In the genomic region with DNA sequence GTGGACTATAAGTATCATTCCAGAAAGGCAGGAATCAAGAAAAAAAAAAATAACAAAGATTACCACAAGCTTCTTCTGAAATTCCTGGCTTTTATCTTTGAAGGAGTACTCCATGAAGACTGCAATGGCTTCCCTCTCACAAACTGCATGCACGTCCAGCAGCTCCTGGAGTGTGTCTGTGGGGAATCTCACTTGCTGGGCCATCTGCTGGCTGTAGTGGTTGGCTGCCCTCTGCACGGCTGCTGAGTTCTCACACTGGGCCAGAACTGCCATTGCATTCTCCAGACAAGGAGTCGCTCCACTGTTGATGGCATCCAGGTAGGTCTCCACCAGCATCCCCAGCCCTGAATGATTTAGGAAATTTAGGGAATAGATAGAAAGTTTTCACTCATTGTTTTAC, we compare ENCODE assay signal across 1 cellular context.
TF ChIP-seq lines count a peak whose summit lies in the region.

No MANE protein-coding gene starts in this region.

TF ChIP-seq in H1, 55 proteins besides CTCF, POLR2A, EP300 and RAD21:
- TF ChIP-seq YY1 (IDR thresholded peaks at IDR 0.05; ENCODE audit: low read depth, low read length) = peak; percentile 34; the same call in 1 of the 2 replicates
- TF ChIP-seq, protein P1, sequence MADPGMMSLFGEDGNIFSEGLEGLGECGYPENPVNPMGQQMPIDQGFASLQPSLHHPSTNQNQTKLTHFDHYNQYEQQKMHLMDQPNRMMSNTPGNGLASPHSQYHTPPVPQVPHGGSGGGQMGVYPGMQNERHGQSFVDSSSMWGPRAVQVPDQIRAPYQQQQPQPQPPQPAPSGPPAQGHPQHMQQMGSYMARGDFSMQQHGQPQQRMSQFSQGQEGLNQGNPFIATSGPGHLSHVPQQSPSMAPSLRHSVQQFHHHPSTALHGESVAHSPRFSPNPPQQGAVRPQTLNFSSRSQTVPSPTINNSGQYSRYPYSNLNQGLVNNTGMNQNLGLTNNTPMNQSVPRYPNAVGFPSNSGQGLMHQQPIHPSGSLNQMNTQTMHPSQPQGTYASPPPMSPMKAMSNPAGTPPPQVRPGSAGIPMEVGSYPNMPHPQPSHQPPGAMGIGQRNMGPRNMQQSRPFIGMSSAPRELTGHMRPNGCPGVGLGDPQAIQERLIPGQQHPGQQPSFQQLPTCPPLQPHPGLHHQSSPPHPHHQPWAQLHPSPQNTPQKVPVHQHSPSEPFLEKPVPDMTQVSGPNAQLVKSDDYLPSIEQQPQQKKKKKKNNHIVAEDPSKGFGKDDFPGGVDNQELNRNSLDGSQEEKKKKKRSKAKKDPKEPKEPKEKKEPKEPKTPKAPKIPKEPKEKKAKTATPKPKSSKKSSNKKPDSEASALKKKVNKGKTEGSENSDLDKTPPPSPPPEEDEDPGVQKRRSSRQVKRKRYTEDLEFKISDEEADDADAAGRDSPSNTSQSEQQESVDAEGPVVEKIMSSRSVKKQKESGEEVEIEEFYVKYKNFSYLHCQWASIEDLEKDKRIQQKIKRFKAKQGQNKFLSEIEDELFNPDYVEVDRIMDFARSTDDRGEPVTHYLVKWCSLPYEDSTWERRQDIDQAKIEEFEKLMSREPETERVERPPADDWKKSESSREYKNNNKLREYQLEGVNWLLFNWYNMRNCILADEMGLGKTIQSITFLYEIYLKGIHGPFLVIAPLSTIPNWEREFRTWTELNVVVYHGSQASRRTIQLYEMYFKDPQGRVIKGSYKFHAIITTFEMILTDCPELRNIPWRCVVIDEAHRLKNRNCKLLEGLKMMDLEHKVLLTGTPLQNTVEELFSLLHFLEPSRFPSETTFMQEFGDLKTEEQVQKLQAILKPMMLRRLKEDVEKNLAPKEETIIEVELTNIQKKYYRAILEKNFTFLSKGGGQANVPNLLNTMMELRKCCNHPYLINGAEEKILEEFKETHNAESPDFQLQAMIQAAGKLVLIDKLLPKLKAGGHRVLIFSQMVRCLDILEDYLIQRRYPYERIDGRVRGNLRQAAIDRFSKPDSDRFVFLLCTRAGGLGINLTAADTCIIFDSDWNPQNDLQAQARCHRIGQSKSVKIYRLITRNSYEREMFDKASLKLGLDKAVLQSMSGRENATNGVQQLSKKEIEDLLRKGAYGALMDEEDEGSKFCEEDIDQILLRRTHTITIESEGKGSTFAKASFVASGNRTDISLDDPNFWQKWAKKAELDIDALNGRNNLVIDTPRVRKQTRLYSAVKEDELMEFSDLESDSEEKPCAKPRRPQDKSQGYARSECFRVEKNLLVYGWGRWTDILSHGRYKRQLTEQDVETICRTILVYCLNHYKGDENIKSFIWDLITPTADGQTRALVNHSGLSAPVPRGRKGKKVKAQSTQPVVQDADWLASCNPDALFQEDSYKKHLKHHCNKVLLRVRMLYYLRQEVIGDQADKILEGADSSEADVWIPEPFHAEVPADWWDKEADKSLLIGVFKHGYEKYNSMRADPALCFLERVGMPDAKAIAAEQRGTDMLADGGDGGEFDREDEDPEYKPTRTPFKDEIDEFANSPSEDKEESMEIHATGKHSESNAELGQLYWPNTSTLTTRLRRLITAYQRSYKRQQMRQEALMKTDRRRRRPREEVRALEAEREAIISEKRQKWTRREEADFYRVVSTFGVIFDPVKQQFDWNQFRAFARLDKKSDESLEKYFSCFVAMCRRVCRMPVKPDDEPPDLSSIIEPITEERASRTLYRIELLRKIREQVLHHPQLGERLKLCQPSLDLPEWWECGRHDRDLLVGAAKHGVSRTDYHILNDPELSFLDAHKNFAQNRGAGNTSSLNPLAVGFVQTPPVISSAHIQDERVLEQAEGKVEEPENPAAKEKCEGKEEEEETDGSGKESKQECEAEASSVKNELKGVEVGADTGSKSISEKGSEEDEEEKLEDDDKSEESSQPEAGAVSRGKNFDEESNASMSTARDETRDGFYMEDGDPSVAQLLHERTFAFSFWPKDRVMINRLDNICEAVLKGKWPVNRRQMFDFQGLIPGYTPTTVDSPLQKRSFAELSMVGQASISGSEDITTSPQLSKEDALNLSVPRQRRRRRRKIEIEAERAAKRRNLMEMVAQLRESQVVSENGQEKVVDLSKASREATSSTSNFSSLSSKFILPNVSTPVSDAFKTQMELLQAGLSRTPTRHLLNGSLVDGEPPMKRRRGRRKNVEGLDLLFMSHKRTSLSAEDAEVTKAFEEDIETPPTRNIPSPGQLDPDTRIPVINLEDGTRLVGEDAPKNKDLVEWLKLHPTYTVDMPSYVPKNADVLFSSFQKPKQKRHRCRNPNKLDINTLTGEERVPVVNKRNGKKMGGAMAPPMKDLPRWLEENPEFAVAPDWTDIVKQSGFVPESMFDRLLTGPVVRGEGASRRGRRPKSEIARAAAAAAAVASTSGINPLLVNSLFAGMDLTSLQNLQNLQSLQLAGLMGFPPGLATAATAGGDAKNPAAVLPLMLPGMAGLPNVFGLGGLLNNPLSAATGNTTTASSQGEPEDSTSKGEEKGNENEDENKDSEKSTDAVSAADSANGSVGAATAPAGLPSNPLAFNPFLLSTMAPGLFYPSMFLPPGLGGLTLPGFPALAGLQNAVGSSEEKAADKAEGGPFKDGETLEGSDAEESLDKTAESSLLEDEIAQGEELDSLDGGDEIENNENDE (IDR thresholded peaks at IDR 0.05; ENCODE audit: insufficient replicate concordance, low read length) = no peak
